9 cellular contexts compared by ENCODE assay signal in the genomic region with DNA sequence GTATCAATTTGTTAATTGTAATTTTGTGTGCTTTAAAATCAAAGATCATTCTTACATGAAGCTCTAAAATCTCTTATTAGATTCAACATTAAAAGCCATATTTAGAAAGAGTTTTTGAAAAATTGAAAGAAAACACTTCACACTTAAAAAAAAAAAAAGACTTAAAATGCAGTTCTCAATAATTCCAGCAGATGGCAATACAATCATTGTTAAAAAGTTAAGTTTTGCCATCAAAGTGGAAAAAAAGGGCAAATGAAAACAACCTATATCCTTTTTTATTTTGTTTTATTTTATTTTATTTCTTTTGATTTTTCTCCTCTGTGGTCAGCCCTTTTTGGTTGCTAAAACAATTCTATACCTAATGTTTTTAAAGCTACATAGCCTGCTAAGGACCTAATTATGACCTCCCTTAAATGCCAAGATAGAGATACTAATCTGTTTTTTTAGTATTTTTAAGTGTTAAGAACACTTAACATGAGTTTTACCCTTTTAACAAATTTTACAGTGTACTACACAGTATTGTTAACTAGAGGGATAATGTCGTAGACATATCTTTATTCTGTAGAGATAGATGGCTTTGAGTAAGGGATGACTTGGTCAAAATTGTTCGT.
DNase-seq lines count a peak whose midpoint lies in the region; ATAC-seq, FAIRE-seq and TF ChIP-seq lines count a peak whose summit lies in the region.
"Had no signal": no experiment of that assay in that cellular context is flagged by ENCODE, and none has a peak within 500 bp of the region (broad histone marks: within the 10 kb centered on the region; RNA-seq: fewer than 3 reads in every experiment).

No MANE protein-coding gene starts in this region.

- H3K79me2 ChIP-seq in K562 (ENCODE audit: control insufficient read depth, insufficient read depth, low read length): no peaks in the 10 kb centered on the region

- no TSS peak for BruUV-seq in K562 (replicated peaks; lab: Mats Ljungman, UMichigan)

- H3K27ac ChIP-seq in HL-60 (replicated peaks) (no peak overlapping the region), K562 (ENCODE audit: extremely low read depth, low read depth, low read length) (no peak overlapping the region)

- no peak for ATAC-seq in K562
- ATAC-seq in GM18519 (IDR thresholded peaks at IDR 0.05; ENCODE audit: low FRiP score, unreplicated experiment): no peak
- ATAC-seq in GM18861 (IDR thresholded peaks at IDR 0.05; ENCODE audit: unreplicated experiment): no peak

- TF ChIP-seq EP300 in K562 (IDR thresholded peaks at IDR 0.05; ENCODE audit: low read length): no peak

- H3K9me3 Mint-ChIP-seq in CD14-positive monocyte: no peaks in the 10 kb centered on the region

- no peaks in the 10 kb centered on the region for H3K36me3 ChIP-seq in K562 (ENCODE audit: control insufficient read depth, insufficient read depth, low read length)

- no peaks in the 10 kb centered on the region for H3K36me3 Mint-ChIP-seq in CD14-positive monocyte

- DNase-seq in CD14-positive monocyte (ENCODE audit: low spot score) (no peak), HL-60 (ENCODE audit: low read depth in 1 of 2, low spot score in 1 of 2) (no peak), K562 (ENCODE audit: extremely low read depth in 1 of 4, low spot score in 3 of 4) (peak in 1 of 4 experiments; percentile 25), medulla oblongata (ENCODE audit: extremely low spot score) (peak; percentile 37), putamen (ENCODE audit: low spot score) (no peak)
- DNase-seq in activated CD4-positive, alpha-beta T cell treated with anti-CD3 and anti-CD28 coated beads for 1 hour: no peak

- H3K9ac ChIP-seq in K562 (ENCODE audit: insufficient read depth in 1 of 2, low read depth in 2 of 2, low read length in 2 of 2): no peak overlapping the region

- TF ChIP-seq POLR2A in K562 (conservative IDR thresholded peaks at IDR 0.05): no peak

- intact Hi-C loops in CD14-positive monocyte (cut with micrococcal nuclease) (no loop called here), K562 (cut with micrococcal nuclease) (loop anchor here (1.0 to 10.0 kb wide), 4 partner anchors 364 to 1298 kb away; a partner anchor contains a TSS)

- POLR2A ChIA-PET in K562 (lab: Yijun Ruan, JAX): no interaction called here

- WGBS in K562 (ENCODE audit: insufficient coverage, low coverage, missing lambda C conversion rate): 4% methylated on average over 2 of the region's 2 CpGs

- CTCF ChIA-PET in K562 (lab: Yijun Ruan, JAX; ENCODE audit: low intra/inter-chr PET ratio): interaction anchor here (0.7 to 1.9 kb wide), 6 partner anchors 73 to 1159 kb away, joined by 3 to 17 read pairs (median 4); no protein-coding TSS in a partner anchor

- no peak overlapping the region for H2AFZ ChIP-seq in K562 (ENCODE audit: low read depth, low read length)

- H3K27me3 ChIP-seq in HL-60 (ENCODE audit: insufficient read depth, poor library complexity, severe bottlenecking) (no peaks in the 10 kb centered on the region), K562 (ENCODE audit: control insufficient read depth in 2 of 2, insufficient read depth in 2 of 2, low read length in 2 of 2) (no peaks in the 10 kb centered on the region)

- no peaks in the 10 kb centered on the region for H3K4me1 ChIP-seq in K562 (replicated peaks in 1 of 2; ENCODE audit: control insufficient read depth in 2 of 2, insufficient read depth in 2 of 2, low read length in 2 of 2)

- H4K20me1 ChIP-seq in K562 (replicated peaks; ENCODE audit: control insufficient read depth, insufficient read depth, low read length): no peaks in the 10 kb centered on the region

- H3K27me3 Mint-ChIP-seq in CD14-positive monocyte (ENCODE audit: low read depth in 3 of 3): peaks cover 0 to 4% (median 0%) of the 10 kb centered on the region in 3 donors

- TF ChIP-seq RAD21 in K562 (CRISPR knock-in tag; conservative IDR thresholded peaks at IDR 0.05 in 1 of 2, IDR thresholded peaks at IDR 0.05 in 1 of 2): peak; percentile 73 to 75

- H3K4me2 ChIP-seq in K562 (ENCODE audit: insufficient read depth, low read length): no peak overlapping the region

- FAIRE-seq in K562 (lab: Jason Lieb, UNC): peak; percentile 81

- H3K4me3 ChIP-seq in HL-60 (replicated peaks; ENCODE audit: insufficient read depth, low read length) (no peak overlapping the region), K562 (no peak overlapping the region)
- H3K4me3 ChIP-seq: skin epidermis had no signal

- peaks cover 17% of the 10 kb centered on the region for H3K4me1 Mint-ChIP-seq in CD14-positive monocyte

- in situ Hi-C loops in K562 (cut with MboI): loop anchor here (10.0 to 25.0 kb wide), 2 partner anchors 1126 to 1308 kb away; no protein-coding TSS in a partner anchor

- H3K9me1 ChIP-seq in K562 (ENCODE audit: control insufficient read depth, insufficient read depth, low read length): no peaks in the 10 kb centered on the region

- H3K4me3 Mint-ChIP-seq in CD14-positive monocyte: no peak overlapping the region

- H3K27ac Mint-ChIP-seq in CD14-positive monocyte: peak overlapping the region in 1 of 7 donors; percentile 18

- H3K9me3 ChIP-seq in K562 (replicated peaks; ENCODE audit: control insufficient read depth, insufficient read depth, low read depth, low read length): no peaks in the 10 kb centered on the region

- TF ChIP-seq CTCF in CD14-positive monocyte (IDR thresholded peaks at IDR 0.05) (peak; percentile 84), HL-60 (IDR thresholded peaks at IDR 0.05; ENCODE audit: insufficient read depth, low read length) (peak; percentile 32), K562 (IDR thresholded peaks at IDR 0.05 in 2 of 3, conservative IDR thresholded peaks at IDR 0.05 in 1 of 3; ENCODE audit: insufficient read depth in 2 of 3, low read depth in 1 of 3, low read length in 3 of 3) (peak in 2 of 3 experiments; percentile 21 to 73; a peak in 3 of 6 replicates)

TF ChIP-seq in K562, 482 proteins besides CTCF, POLR2A, EP300 and RAD21 (continues in another document):
- TF ChIP-seq ZNF384 (IDR thresholded peaks at IDR 0.05; ENCODE audit: low read depth, low read length): peak; percentile 85
- TF ChIP-seq ZNF707 (CRISPR knock-in tag; conservative IDR thresholded peaks at IDR 0.05): no peak
- TF ChIP-seq, protein P1, sequence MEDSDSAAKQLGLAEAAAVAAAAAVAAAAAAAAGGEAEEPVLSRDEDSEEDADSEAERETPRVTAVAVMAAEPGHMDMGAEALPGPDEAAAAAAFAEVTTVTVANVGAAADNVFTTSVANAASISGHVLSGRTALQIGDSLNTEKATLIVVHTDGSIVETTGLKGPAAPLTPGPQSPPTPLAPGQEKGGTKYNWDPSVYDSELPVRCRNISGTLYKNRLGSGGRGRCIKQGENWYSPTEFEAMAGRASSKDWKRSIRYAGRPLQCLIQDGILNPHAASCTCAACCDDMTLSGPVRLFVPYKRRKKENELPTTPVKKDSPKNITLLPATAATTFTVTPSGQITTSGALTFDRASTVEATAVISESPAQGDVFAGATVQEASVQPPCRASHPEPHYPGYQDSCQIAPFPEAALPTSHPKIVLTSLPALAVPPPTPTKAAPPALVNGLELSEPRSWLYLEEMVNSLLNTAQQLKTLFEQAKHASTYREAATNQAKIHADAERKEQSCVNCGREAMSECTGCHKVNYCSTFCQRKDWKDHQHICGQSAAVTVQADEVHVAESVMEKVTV (CRISPR knock-in tag; IDR thresholded peaks at IDR 0.05): peak; percentile 48
- TF ChIP-seq HDAC3 (IDR thresholded peaks at IDR 0.05; ENCODE audit: borderline replicate concordance, partially characterized antibody): peak; percentile 20

Comparison
In these comparisons a context has a peak if more than half of its experiments do, and no peak if none do; other contexts are left out.
1. CTCF ChIP-seq: peak in every context shown above with its lines; median percentile 84 in CD14-positive monocyte; 47 in K562; 32 in HL-60.